Comparison of ENCODE assay signal across 10 cellular contexts in genomic region chr2:68317971-68318685, GRCh38. TPM values are rescaled to one million over a fixed set of nuclear protein-coding genes. Genes with fewer than 3 reads are reported as not detected.
DNase-seq lines count a peak whose midpoint lies in the region; ATAC-seq and TF ChIP-seq lines count a peak whose summit lies in the region.
"Had no signal": no experiment of that assay in that cellular context is flagged by ENCODE, and none has a peak within 500 bp of the region (broad histone marks: within the 10 kb centered on the region; RNA-seq: fewer than 3 reads in every experiment).

No MANE protein-coding gene starts in this region.

- no peaks in the 10 kb centered on the region for H3K27me3 ChIP-seq in thoracic aorta (replicated peaks; ENCODE audit: insufficient read depth)

- no peaks in the 10 kb centered on the region for H3K9me3 ChIP-seq in thoracic aorta

- H3K27ac ChIP-seq in thoracic aorta = peak overlapping the region; percentile 82 to 92
- H3K27ac ChIP-seq: 22Rv1 had no signal

- ATAC-seq in thoracic aorta (ENCODE audit: insufficient number of reproducible peaks, low FRiP score, low read depth) (no peak), GM21529 (IDR thresholded peaks at IDR 0.05; ENCODE audit: unreplicated experiment) (no peak)

- TF ChIP-seq CTCF in thoracic aorta (IDR thresholded peaks at IDR 0.05) = no peak

- peak; percentile 51 for DNase-seq in DMS 273 (lab: John Stamatoyannopoulos, UW; ENCODE audit: unreplicated experiment)
- DNase-seq in DMS 273 treated with DMSO at 0.1 percent for 48 hours (lab: John Stamatoyannopoulos, UW) = no peak
- peak; percentile 53 for DNase-seq in cerebellar cortex (ENCODE audit: low spot score)
- peak; percentile 11 to 22 for DNase-seq in lung microvascular endothelial cell (ENCODE audit: low read depth in 2 of 2)
- DNase-seq in thoracic aorta (ENCODE audit: low spot score) = no peak
- no peak for DNase-seq in ACHN
- no peak for DNase-seq in NCI-H146 (lab: John Stamatoyannopoulos, UW)

- peak overlapping the region; percentile 92 for H3K4me3 ChIP-seq in thoracic aorta

- H3K4me1 ChIP-seq in thoracic aorta (ENCODE audit: control insufficient read depth in 1 of 2, low read depth in 2 of 2) = peaks cover 0 to 14% of the 10 kb centered on the region in 2 donors

- peaks cover 5% of the 10 kb centered on the region for H3K36me3 ChIP-seq in thoracic aorta

- in situ Hi-C loops in ACHN (cut with HindIII; ENCODE audit: low pct_ligation_motif_present, low pct_unique_long_range_greater_than_20kb, low sequenced_read_pairs) = no loop called here

RNA-seq across cellular contexts. Expression of gene CNRIP1, which starts 1.6 kb away (rescaled TPM):
- total RNA-seq in lung microvascular endothelial cell (36.9 and 39.9 TPM in 2 replicates), thoracic aorta (10 to 100 TPM; 39.7 to 45.6 TPM)

RNA-seq across cellular contexts. Expression of gene PLEK, which starts 47.0 kb away (rescaled TPM):
- total RNA-seq in lung microvascular endothelial cell = under 0.01 TPM in 2 replicates
- 10 to 100 TPM; 16.2 to 20.7 TPM for total RNA-seq in thoracic aorta
- total RNA-seq: bronchial epithelial cell had no signal

Comparison
In these comparisons a context has a peak if more than half of its experiments do, and no peak if none do; other contexts are left out.
1. DNase-seq: peak in DMS 273 (single experiment), cerebellar cortex (single experiment) and lung microvascular endothelial cell (2 of 2); none in DMS 273 treated with DMSO at 0.1 percent for 48 hours (single experiment), thoracic aorta (single experiment), ACHN (single experiment) and NCI-H146 (single experiment).
2. RNA of gene PLEK, which starts 47.0 kb away (total RNA-seq): 16.2 to 20.7 TPM in thoracic aorta; under 0.01 TPM in lung microvascular endothelial cell; every median in the first group is over 10 times any median in the second.